In the genomic region with DNA sequence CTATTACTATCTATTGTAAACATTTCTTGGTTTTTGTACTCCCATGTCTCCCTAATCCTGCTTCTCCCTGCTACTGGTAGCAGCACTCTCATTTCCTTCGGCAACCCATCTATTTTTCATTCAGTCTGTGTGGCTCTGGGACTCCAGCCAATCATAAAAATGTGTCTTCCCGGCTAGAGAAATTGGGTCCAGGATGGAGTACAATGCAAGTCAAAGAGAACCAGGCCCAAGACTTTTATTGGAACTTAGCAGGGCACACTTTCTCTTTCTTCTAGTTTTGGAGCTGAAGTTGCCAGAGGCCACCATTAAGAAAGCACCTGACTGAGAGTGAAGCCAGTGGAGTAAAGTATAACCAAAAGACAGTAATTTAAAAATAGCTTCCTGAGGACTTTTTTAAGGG, we compare ENCODE assay signal across 29 cellular contexts. TPM values are rescaled to one million over a fixed set of nuclear protein-coding genes. Genes with fewer than 3 reads are reported as not detected.
DNase-seq lines count a peak whose midpoint lies in the region; ATAC-seq and TF ChIP-seq lines count a peak whose summit lies in the region.
"Had no signal": no experiment of that assay in that cellular context is flagged by ENCODE, and none has a peak within 500 bp of the region (broad histone marks: within the 10 kb centered on the region; RNA-seq: fewer than 3 reads in every experiment).

No MANE protein-coding gene starts in this region.

- H3K27ac ChIP-seq in esophagus muscularis mucosa (replicated peaks in 1 of 4) (peak overlapping the region; percentile 12 to 37 (median 17)), sigmoid colon (peak overlapping the region in 3 of 4 donors; percentile 19 to 64 (median 47)), right atrium auricular region (no peak overlapping the region)
- H3K27ac ChIP-seq: A549 had no signal

- TF ChIP-seq POLR2A in esophagus muscularis mucosa (IDR thresholded peaks at IDR 0.05; ENCODE audit: low read depth): no peak
- no peak for TF ChIP-seq POLR2A in sigmoid colon (IDR thresholded peaks at IDR 0.05)

- TF ChIP-seq EP300 in esophagus muscularis mucosa (IDR thresholded peaks at IDR 0.05): no peak
- TF ChIP-seq EP300 in sigmoid colon (IDR thresholded peaks at IDR 0.05): no peak

- H3K27me3 ChIP-seq in esophagus muscularis mucosa (no peaks in the 10 kb centered on the region), sigmoid colon (no peaks in the 10 kb centered on the region), right atrium auricular region (no peaks in the 10 kb centered on the region)
- H3K27me3 ChIP-seq: BE2C, MG63 had no signal

- ATAC-seq in HG02798 (IDR thresholded peaks at IDR 0.05; ENCODE audit: poor library complexity, unreplicated experiment): no peak
- ATAC-seq: A549, GM12878, GM23338 had no signal

- H3K4me1 ChIP-seq in esophagus muscularis mucosa (peaks cover 0 to 35% (median 33%) of the 10 kb centered on the region in 4 donors), sigmoid colon (peaks cover 0 to 40% (median 17%) of the 10 kb centered on the region in 4 donors), right atrium auricular region (no peaks in the 10 kb centered on the region)
- H3K4me1 ChIP-seq: A549, BE2C had no signal

- H3K9me3 ChIP-seq in esophagus muscularis mucosa (no peaks in the 10 kb centered on the region), sigmoid colon (no peaks in the 10 kb centered on the region), right atrium auricular region (no peaks in the 10 kb centered on the region)
- H3K9me3 ChIP-seq: A549, BE2C, MG63 had no signal

- 36% methylated on average over 2 of the region's 2 CpGs for WGBS in esophagus muscularis mucosa
- 72 to 82% methylated on average over 2 of the region's 2 CpGs for WGBS in sigmoid colon, 2 donors

- H3K36me3 ChIP-seq in esophagus muscularis mucosa: no peaks in the 10 kb centered on the region
- H3K36me3 ChIP-seq in sigmoid colon: no peaks in the 10 kb centered on the region
- H3K36me3 ChIP-seq in right atrium auricular region: no peaks in the 10 kb centered on the region
- H3K36me3 ChIP-seq: BE2C, MG63 had no signal

- no peak for TF ChIP-seq CTCF in esophagus muscularis mucosa (IDR thresholded peaks at IDR 0.05)
- TF ChIP-seq CTCF in sigmoid colon (IDR thresholded peaks at IDR 0.05): no peak
- no peak for TF ChIP-seq CTCF in right atrium auricular region (IDR thresholded peaks at IDR 0.05)

- intact Hi-C loops in esophagus muscularis mucosa (cut with DNase I) (loop anchor here (5.0 to 10.0 kb wide), 2 partner anchors 104 to 154 kb away; no protein-coding TSS in a partner anchor), sigmoid colon (cut with DNase I) (no loop called here)

- DNase-seq in Ammon's horn (ENCODE audit: low spot score) (peak; percentile 38), esophagus muscularis mucosa (ENCODE audit: extremely low spot score) (no peak), medulla oblongata (ENCODE audit: extremely low spot score) (peak; percentile 57), sigmoid colon (no peak), NCI-H345 (lab: John Stamatoyannopoulos, UW) (no peak), right atrium auricular region (ENCODE audit: low spot score) (no peak)
- DNase-seq: BE2C; CD8-positive, alpha-beta memory T cell; DMS 273 treated with DMSO at 0.1 percent for 48 hours; DMS79; EL; GDM1; H9; IMR-90; KG1; MG63; NCI-H1105 treated with DMSO at 0.1 percent for 48 hours; NCI-H146; NCI-H1930; NCI-H2107; NCI-H446; NCI-H524 treated with DMSO at 0.1 percent for 48 hours; NCI-H774; SIG-M5 had no signal

- H3K4me3 ChIP-seq in esophagus muscularis mucosa (no peak overlapping the region), sigmoid colon (no peak overlapping the region), right atrium auricular region (no peak overlapping the region)
- H3K4me3 ChIP-seq: A549, GM12878, GM23338, MG63 had no signal

RNA-seq across cellular contexts. Expression of gene ARHGEF26, which starts 22.8 kb away (rescaled TPM):
- total RNA-seq in esophagus muscularis mucosa: 100 to 1,000 TPM; 124 to 158 (median 132) TPM
- total RNA-seq in sigmoid colon: 100 to 1,000 TPM in 1 of 4 donors, 10 to 100 TPM in 3; 48.4 to 125 (median 81.0) TPM
- polyA plus RNA-seq in sigmoid colon: 1 to 10 TPM; 2.3 to 6.6 (median 5.4) TPM
- total RNA-seq in right atrium auricular region: 1 to 10 TPM; 6.9 to 8.1 TPM
- polyA plus RNA-seq: CD14-positive monocyte had no signal

Comparison
In these comparisons a context has a peak if more than half of its experiments do, and no peak if none do; other contexts are left out.
1. DNase-seq: peak in Ammon's horn (single experiment) and medulla oblongata (single experiment); none in esophagus muscularis mucosa (single experiment), sigmoid colon (single experiment), NCI-H345 (single experiment) and right atrium auricular region (single experiment).
2. H3K27ac ChIP-seq: peak in esophagus muscularis mucosa (4 of 4) and sigmoid colon (3 of 4); none in right atrium auricular region (0 of 2).
3. RNA of gene ARHGEF26, which starts 22.8 kb away (total RNA-seq): 124 to 158 TPM in esophagus muscularis mucosa and 48.4 to 125 TPM in sigmoid colon; 6.9 to 8.1 TPM in right atrium auricular region; every median in the first group is over 4 times any median in the second.